1 cellular context compared by ENCODE assay signal in genomic region chr22:37696657-37697539, GRCh38.
TF ChIP-seq lines count a peak whose summit lies in the region.

TSS of gene TRIOBP (plus strand) at chr22:37697048. CDS start at chr22:37701366, 4,318 bp downstream.

TF ChIP-seq in IMR-90, 13 proteins besides CTCF, POLR2A, EP300 and RAD21 (continued from another document):
- TF ChIP-seq ELK1 (IDR thresholded peaks at IDR 0.05; ENCODE audit: borderline replicate concordance, low read depth, low read length) (no peak), SMC3 (IDR thresholded peaks at IDR 0.05; ENCODE audit: low read depth, low read length) (peak; percentile 44), BHLHE40 (IDR thresholded peaks at IDR 0.05; ENCODE audit: low read depth, low read length) (peak; percentile 82), NFE2L2 (IDR thresholded peaks at IDR 0.05; ENCODE audit: low read depth, low read length) (no peak), USF2 (IDR thresholded peaks at IDR 0.05; ENCODE audit: low read depth, low read length) (no peak)
TF ChIP-seq in IMR-90: peak in this region for 3.
